ENCODE assay signal across 8 cellular contexts in genomic region chr2:27628767-27629709, GRCh38. TPM values are rescaled to one million over a fixed set of nuclear protein-coding genes. Genes with fewer than 3 reads are reported as not detected.
DNase-seq lines count a peak whose midpoint lies in the region; ATAC-seq and TF ChIP-seq lines count a peak whose summit lies in the region.

TSS of gene CCDC121 (minus strand) at chr2:27629012. CDS start at chr2:27627799, 1,213 bp downstream.
TSS of gene GPN1 (plus strand) at chr2:27629050. CDS start at chr2:27629059, 9 bp downstream.

- H3K36me3 ChIP-seq in GM23248 (ENCODE audit: low read depth) (peaks cover 22% of the 10 kb centered on the region), Karpas-422 (ENCODE audit: insufficient read depth, low read length) (peaks cover 34% of the 10 kb centered on the region; the same call in 1 of the 2 replicates), neural cell (ENCODE audit: insufficient read depth, low read length) (peaks cover 6% of the 10 kb centered on the region)

- H3K79me2 ChIP-seq in GM23248 (ENCODE audit: insufficient read depth) (peaks cover 10% of the 10 kb centered on the region), Karpas-422 (ENCODE audit: low read length) (peaks cover 39% of the 10 kb centered on the region), neural cell (replicated peaks; ENCODE audit: insufficient read depth, low read length) (peaks cover 8% of the 10 kb centered on the region)

- WGBS in GM23248 (ENCODE audit: low coverage in 1 of 2, low lambda C conversion rate in 2 of 2, missing lambda C conversion rate in 2 of 2), 2 experiments: 0 to 1% methylated on average over 44 of the region's 44 CpGs

- TF ChIP-seq RAD21 in neural cell (conservative IDR thresholded peaks at IDR 0.05): peak; percentile 30

- H3K36me3 Mint-ChIP-seq in activated T-helper 17 cell treated with anti-CD3 and anti-CD28 coated beads, Interleukin-2, amount 50 U/mL, for 72 hours (ENCODE audit: low read depth): peaks cover 12% of the 10 kb centered on the region

- H3K27ac ChIP-seq in GM23248: peak within 1 kb of the TSS; percentile 87
- H3K27ac ChIP-seq in Karpas-422 (ENCODE audit: low read length): peak within 1 kb of the TSS; percentile 5; the same call in 1 of the 2 replicates
- H3K27ac ChIP-seq in neural cell (ENCODE audit: low read length): peak within 1 kb of the TSS; percentile 74

- no peaks in the 10 kb centered on the region for H3K9me3 Mint-ChIP-seq in activated T-helper 17 cell treated with anti-CD3 and anti-CD28 coated beads, Interleukin-2, amount 50 U/mL, for 72 hours
- no peaks in the 10 kb centered on the region for H3K9me3 Mint-ChIP-seq in stimulated activated naive CD8-positive, alpha-beta T cell treated with anti-CD3 and anti-CD28 coated beads, Interleukin-15, amount 100 ng/mL, for 72 hours

- H4K20me1 ChIP-seq in GM23248 (ENCODE audit: insufficient read depth): no peaks in the 10 kb centered on the region
- no peaks in the 10 kb centered on the region for H4K20me1 ChIP-seq in Karpas-422 (ENCODE audit: insufficient read depth, low read depth, low read length)
- H4K20me1 ChIP-seq in neural cell (ENCODE audit: insufficient read depth): no peaks in the 10 kb centered on the region

- TF ChIP-seq EP300 in neural cell (conservative IDR thresholded peaks at IDR 0.05; ENCODE audit: poor library complexity, severe bottlenecking): peak; percentile 52

- H3K4me1 Mint-ChIP-seq in activated T-helper 17 cell treated with anti-CD3 and anti-CD28 coated beads, Interleukin-2, amount 50 U/mL, for 72 hours: peaks cover 28% of the 10 kb centered on the region
- peaks cover 20% of the 10 kb centered on the region for H3K4me1 Mint-ChIP-seq in stimulated activated naive CD8-positive, alpha-beta T cell treated with anti-CD3 and anti-CD28 coated beads, Interleukin-15, amount 100 ng/mL, for 72 hours

- H3K27me3 ChIP-seq in GM23248 (replicated peaks; ENCODE audit: insufficient read depth) (no peaks in the 10 kb centered on the region), Karpas-422 (ENCODE audit: low read length) (no peaks in the 10 kb centered on the region), neural cell (ENCODE audit: insufficient read depth, low read depth, low read length) (no peaks in the 10 kb centered on the region)

- H3K4me1 ChIP-seq in GM23248 (ENCODE audit: insufficient read depth) (peaks cover 16% of the 10 kb centered on the region), Karpas-422 (ENCODE audit: low read length) (peaks cover 18% of the 10 kb centered on the region)

- peak within 1 kb of the TSS; percentile 92 for H2AFZ ChIP-seq in GM23248
- H2AFZ ChIP-seq in Karpas-422 (ENCODE audit: low read length): peak within 1 kb of the TSS; percentile 32; the same call in 1 of the 2 replicates
- peak within 1 kb of the TSS; percentile 30 for H2AFZ ChIP-seq in neural cell (ENCODE audit: low read depth, low read length)

- no peak within 1 kb of the TSS for H3K27ac Mint-ChIP-seq in activated T-helper 17 cell treated with anti-CD3 and anti-CD28 coated beads, Interleukin-2, amount 50 U/mL, for 72 hours
- H3K27ac Mint-ChIP-seq in stimulated activated naive CD8-positive, alpha-beta T cell treated with anti-CD3 and anti-CD28 coated beads, Interleukin-15, amount 100 ng/mL, for 72 hours: peak within 1 kb of the TSS in 1 of 2 donors; percentile 5

- DNase-seq in EL (peak; percentile 96), GM23248 (peak; percentile 98), Karpas-422 (peak; percentile 97), RKO (ENCODE audit: low spot score) (peak; percentile 97), fibroblast of the conjunctiva (ENCODE audit: low read depth) (peak; percentile 82)
- DNase-seq in stimulated activated naive CD8-positive, alpha-beta T cell treated with anti-CD3 and anti-CD28 coated beads, Interleukin-15, amount 100 ng/mL, for 72 hours: peak; percentile 92 to 96

- peak within 1 kb of the TSS; percentile 96 for H3K4me2 ChIP-seq in GM23248 (ENCODE audit: unreplicated experiment)
- H3K4me2 ChIP-seq in Karpas-422 (ENCODE audit: low read depth, low read length, poor library complexity, severe bottlenecking): peak within 1 kb of the TSS; percentile 78
- H3K4me2 ChIP-seq in neural cell (ENCODE audit: low read length): peak within 1 kb of the TSS; percentile 54

- no peaks in the 10 kb centered on the region for H3K27me3 Mint-ChIP-seq in activated T-helper 17 cell treated with anti-CD3 and anti-CD28 coated beads, Interleukin-2, amount 50 U/mL, for 72 hours
- H3K27me3 Mint-ChIP-seq in stimulated activated naive CD8-positive, alpha-beta T cell treated with anti-CD3 and anti-CD28 coated beads, Interleukin-15, amount 100 ng/mL, for 72 hours: no peaks in the 10 kb centered on the region

- peak within 1 kb of the TSS; percentile 92 for H3K9ac ChIP-seq in GM23248
- H3K9ac ChIP-seq in Karpas-422 (ENCODE audit: low read length): peak within 1 kb of the TSS; percentile 84
- H3K9ac ChIP-seq in neural cell (ENCODE audit: low read length): peak within 1 kb of the TSS; percentile 64

- H3K9me2 ChIP-seq in GM23248 (ENCODE audit: insufficient read depth): no peaks in the 10 kb centered on the region
- no peaks in the 10 kb centered on the region for H3K9me2 ChIP-seq in Karpas-422 (replicated peaks; ENCODE audit: insufficient read depth, low read length)
- no peaks in the 10 kb centered on the region for H3K9me2 ChIP-seq in neural cell (ENCODE audit: insufficient read depth, low read length)

- no peaks in the 10 kb centered on the region for H3K9me3 ChIP-seq in GM23248 (ENCODE audit: low read depth)
- no peaks in the 10 kb centered on the region for H3K9me3 ChIP-seq in Karpas-422 (ENCODE audit: low read length)
- H3K9me3 ChIP-seq in neural cell (ENCODE audit: low read length): no peaks in the 10 kb centered on the region

- peak within 1 kb of the TSS; percentile 87 for H3K4me3 ChIP-seq in GM23248
- H3K4me3 ChIP-seq in Karpas-422 (ENCODE audit: low read length): peak within 1 kb of the TSS; percentile 82
- peak within 1 kb of the TSS; percentile 71 for H3K4me3 ChIP-seq in neural cell (ENCODE audit: low read length)

- in situ Hi-C loops in GM23248 (cut with MboI): no loop called here

- H3F3A ChIP-seq in GM23248 (ENCODE audit: insufficient read depth) (peaks cover 20% of the 10 kb centered on the region), neural cell (ENCODE audit: insufficient read depth, low read length, poor library complexity, severe bottlenecking) (no peaks in the 10 kb centered on the region)

- no peak within 1 kb of the TSS for H3K4me3 Mint-ChIP-seq in activated T-helper 17 cell treated with anti-CD3 and anti-CD28 coated beads, Interleukin-2, amount 50 U/mL, for 72 hours
- H3K4me3 Mint-ChIP-seq in stimulated activated naive CD8-positive, alpha-beta T cell treated with anti-CD3 and anti-CD28 coated beads, Interleukin-15, amount 100 ng/mL, for 72 hours: no peak within 1 kb of the TSS

- peak; percentile 17 for TF ChIP-seq CTCF in neural cell (IDR thresholded peaks at IDR 0.05; ENCODE audit: poor library complexity, severe bottlenecking)

- ATAC-seq in activated T-helper 17 cell treated with anti-CD3 and anti-CD28 coated beads, Interleukin-2, amount 50 U/mL, for 72 hours (replicated peaks): peak; percentile 97
- ATAC-seq in stimulated activated naive CD8-positive, alpha-beta T cell treated with anti-CD3 and anti-CD28 coated beads, Interleukin-15, amount 100 ng/mL, for 72 hours: peak; percentile 100

TF ChIP-seq in neural cell, 6 proteins besides CTCF, POLR2A, EP300 and RAD21 (continues in another document):
- peak; percentile 84 for TF ChIP-seq REST (IDR thresholded peaks at IDR 0.05; ENCODE audit: borderline replicate concordance)
- TF ChIP-seq SMC3 (conservative IDR thresholded peaks at IDR 0.05; ENCODE audit: poor library complexity): peak; percentile 49
- no peak for TF ChIP-seq EZH2 (IDR thresholded peaks at IDR 0.05; ENCODE audit: borderline replicate concordance, insufficient read depth, low read length, poor library complexity, severe bottlenecking)
- peak; percentile 97 for TF ChIP-seq MXI1 (conservative IDR thresholded peaks at IDR 0.05; ENCODE audit: poor library complexity, severe bottlenecking)
- peak; percentile 96 for TF ChIP-seq TAF1 (IDR thresholded peaks at IDR 0.05; ENCODE audit: low read depth)

RNA-seq across cellular contexts. Expression of gene CCDC121, which starts in this region (rescaled TPM):
- total RNA-seq in GM23248 (2014; rRNA removed; shearing (Covaris generic)): 1.6 and 3.4 TPM in 2 replicates
- polyA plus RNA-seq in GM23248 (2016; fragmentation: Nextera tagmentation; extraction: Ambion mirVana): 0.50 and 0.87 TPM in 2 replicates
- total RNA-seq in Karpas-422 (2014; rRNA removed; shearing (Covaris generic); ENCODE audit: low replicate concordance): 1.2 and 2.9 TPM in 2 replicates
- total RNA-seq in activated T-helper 17 cell treated with anti-CD3 and anti-CD28 coated beads, Interleukin-2, amount 50 U/mL, for 72 hours: under 1 TPM; 0.26 to 0.45 TPM
- polyA plus RNA-seq in neural cell: 2.2 and 3.0 TPM in 2 replicates
- polyA minus RNA-seq in neural cell: 7.1 and 9.6 TPM in 2 replicates

RNA-seq across cellular contexts. Expression of gene GPN1, which starts in this region (rescaled TPM):
- total RNA-seq in GM23248 (2014; rRNA removed; shearing (Covaris generic)): 24.7 and 25.1 TPM in 2 replicates
- polyA plus RNA-seq in GM23248 (2016; fragmentation: Nextera tagmentation; extraction: Ambion mirVana): 41.4 and 42.4 TPM in 2 replicates
- 24.4 and 30.0 TPM in 2 replicates for total RNA-seq in Karpas-422 (2014; rRNA removed; shearing (Covaris generic); ENCODE audit: low replicate concordance)
- total RNA-seq in activated T-helper 17 cell treated with anti-CD3 and anti-CD28 coated beads, Interleukin-2, amount 50 U/mL, for 72 hours: 10 to 100 TPM; 38.5 to 55.4 TPM
- 42.3 and 48.2 TPM in 2 replicates for polyA plus RNA-seq in neural cell
- polyA minus RNA-seq in neural cell: 38.5 and 42.1 TPM in 2 replicates

Comparison
In these comparisons a context has a peak if more than half of its experiments do, and no peak if none do; other contexts are left out.
1. Peak in every context shown above with its lines: DNase-seq, ATAC-seq, H3K4me3 ChIP-seq and H3K27ac ChIP-seq.
2. H2AFZ ChIP-seq: peak in every context shown above with its lines; median percentile 92 in GM23248; 32 in Karpas-422; 30 in neural cell.
3. H3K27ac ChIP-seq: peak in every context shown above with its lines; median percentile 87 in GM23248; 74 in neural cell; 5 in Karpas-422.